In the genomic region with DNA sequence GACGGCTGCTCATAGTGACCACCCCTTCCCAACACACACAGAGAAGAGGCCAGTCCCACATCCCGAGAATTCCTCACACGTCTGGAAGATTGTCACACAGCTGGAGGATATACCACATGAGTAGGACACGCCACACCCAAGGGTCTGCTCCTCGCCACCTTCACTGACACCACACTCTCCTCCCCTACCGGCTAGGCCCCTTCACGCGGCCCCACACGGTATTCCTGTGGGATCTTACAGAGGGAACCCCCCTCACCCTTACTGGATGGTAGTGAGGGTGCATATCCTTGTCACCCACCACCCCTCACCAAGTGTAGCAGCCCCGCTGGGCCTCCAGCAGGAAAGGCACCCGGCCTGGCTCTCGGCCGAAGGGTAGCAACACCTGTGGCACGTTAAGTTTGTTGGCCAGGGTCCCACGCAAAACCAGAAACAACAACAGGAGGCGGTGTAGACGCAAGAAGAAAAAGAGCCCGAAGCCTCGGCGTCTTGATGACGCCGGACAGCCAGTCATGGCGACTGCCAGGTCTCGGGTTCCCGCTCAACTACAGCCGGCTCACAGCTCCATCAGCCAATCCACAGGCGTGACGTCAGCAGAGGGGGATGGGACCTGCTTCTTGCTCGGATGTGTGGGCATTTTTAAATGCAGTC, we compare ENCODE assay signal across 9 cellular contexts. TPM values are rescaled to one million over a fixed set of nuclear protein-coding genes. Genes with fewer than 3 reads are reported as not detected.
A peak's percentile ranks its signal among the peaks of the same experiment; 100 is the strongest.
DNase-seq lines count a peak whose midpoint lies in the region; ATAC-seq lines count a peak whose summit lies in the region.
"Had no signal": no experiment of that assay in that cellular context is flagged by ENCODE, and none has a peak within 500 bp of the region (broad histone marks: within the 10 kb centered on the region; RNA-seq: fewer than 3 reads in every experiment).

NUP210L (minus strand) TSS at position 540 of the 648 bp plus-strand sequence.

- no peak for ATAC-seq in HG03175 (IDR thresholded peaks at IDR 0.05; ENCODE audit: unreplicated experiment)

- H3K79me1 ChIP-seq in mesendoderm (ENCODE audit: low read length): peaks cover 6% of the 10 kb centered on the region

- no peak within 1 kb of the TSS for H3K4me3 ChIP-seq in mesendoderm (ENCODE audit: low read length)
- H3K4me3 ChIP-seq in urinary bladder (ENCODE audit: low read depth, low read length): no peak within 1 kb of the TSS

- peaks cover 59% of the 10 kb centered on the region for H3K4me1 Mint-ChIP-seq in activated naive CD4-positive, alpha-beta T cell treated with anti-CD3 and anti-CD28 coated beads, Interleukin-2, amount 10 ng/mL, durations not matched to agents 7 days and 5 days

- no peak within 1 kb of the TSS for H4K8ac ChIP-seq in mesendoderm (ENCODE audit: low read depth, low read length)

- H3K27me3 ChIP-seq in mesendoderm (ENCODE audit: insufficient read depth, low read length, poor library complexity): no peaks in the 10 kb centered on the region

- H3K27ac ChIP-seq in mesendoderm (ENCODE audit: low read depth, low read length): no peak within 1 kb of the TSS
- H3K27ac ChIP-seq in urinary bladder (ENCODE audit: low read depth): peak within 1 kb of the TSS; percentile 43
- H3K27ac ChIP-seq: KMS-11 had no signal

- no peak within 1 kb of the TSS for H3K56ac ChIP-seq in mesendoderm (ENCODE audit: low read length)

- H3K9ac ChIP-seq in mesendoderm (ENCODE audit: low read length): no peak within 1 kb of the TSS
- H3K9ac ChIP-seq: KMS-11 had no signal

- no peak within 1 kb of the TSS for H2BK5ac ChIP-seq in mesendoderm (ENCODE audit: low read length)

- no peak within 1 kb of the TSS for H3K4me2 ChIP-seq in mesendoderm (ENCODE audit: low read length)
- H3K4me2 ChIP-seq: KMS-11 had no signal

- H3K23ac ChIP-seq in mesendoderm (ENCODE audit: low read length): no peak within 1 kb of the TSS

- no peaks in the 10 kb centered on the region for H3K79me2 ChIP-seq in mesendoderm (ENCODE audit: control insufficient read depth, insufficient read depth, low read length)

- CTCF ChIA-PET in activated naive CD4-positive, alpha-beta T cell treated with anti-CD3 and anti-CD28 coated beads, Interleukin-2, amount 10 ng/mL, durations not matched to agents 7 days and 5 days (lab: Charles Lee): no interaction called here

- H3K4me1 ChIP-seq in mesendoderm (ENCODE audit: control insufficient read depth, low read depth, low read length): peaks cover 2% of the 10 kb centered on the region
- H3K4me1 ChIP-seq in urinary bladder (ENCODE audit: insufficient read depth): no peaks in the 10 kb centered on the region

- no peak within 1 kb of the TSS for H3K18ac ChIP-seq in mesendoderm (ENCODE audit: low read length)

- peaks cover 63% of the 10 kb centered on the region for H3K36me3 Mint-ChIP-seq in activated naive CD4-positive, alpha-beta T cell treated with anti-CD3 and anti-CD28 coated beads, Interleukin-2, amount 10 ng/mL, durations not matched to agents 7 days and 5 days

- no peak within 1 kb of the TSS for H3K4ac ChIP-seq in mesendoderm (ENCODE audit: low read depth, low read length)

- H2BK15ac ChIP-seq in mesendoderm (replicated peaks; ENCODE audit: low read depth): no peak within 1 kb of the TSS

- DNase-seq in activated naive CD4-positive, alpha-beta T cell treated with anti-CD3 and anti-CD28 coated beads, Interleukin-2, amount 10 ng/mL, durations not matched to agents 7 days and 5 days: no peak
- no peak for DNase-seq in activated naive CD4-positive, alpha-beta T cell treated with anti-CD3 and anti-CD28 coated beads, Interleukin-2, amount 50 U/mL, for 16 hours
- DNase-seq in dermis microvascular lymphatic vessel endothelial cell (ENCODE audit: low read depth in 2 of 2) (peak; percentile 41 to 89), mesendoderm (peak; percentile 83), OCI-M2 (lab: John Stamatoyannopoulos, UW; ENCODE audit: unreplicated experiment) (no peak)
- no peak for DNase-seq in stimulated activated CD4-positive, alpha-beta T cell treated with anti-CD3 and anti-CD28 coated beads, Interleukin-1b, Interleukin-23, amount 100 ng/mL, for 48 hours

- no peak within 1 kb of the TSS for H3K4me3 Mint-ChIP-seq in activated naive CD4-positive, alpha-beta T cell treated with anti-CD3 and anti-CD28 coated beads, Interleukin-2, amount 10 ng/mL, durations not matched to agents 7 days and 5 days

- peaks cover 1% of the 10 kb centered on the region for H3K36me3 ChIP-seq in mesendoderm (ENCODE audit: control insufficient read depth, insufficient read depth, low read length)
- no peaks in the 10 kb centered on the region for H3K36me3 ChIP-seq in urinary bladder (ENCODE audit: insufficient read depth)

- H3K27ac Mint-ChIP-seq in activated naive CD4-positive, alpha-beta T cell treated with anti-CD3 and anti-CD28 coated beads, Interleukin-2, amount 10 ng/mL, durations not matched to agents 7 days and 5 days: peak within 1 kb of the TSS; percentile 84

- no CpG with 5 or more reads among the region's 29 CpGs for WGBS in mesendoderm (ENCODE audit: extremely low coverage, insufficient coverage, low lambda C conversion rate)
- 50% methylated on average over 29 of the region's 29 CpGs for WGBS in urinary bladder

- H4K5ac ChIP-seq in mesendoderm (ENCODE audit: low read length): no peak within 1 kb of the TSS

- H2BK120ac ChIP-seq in mesendoderm (ENCODE audit: low read depth, low read length): no peak within 1 kb of the TSS

- no peak within 1 kb of the TSS for H2AK5ac ChIP-seq in mesendoderm (ENCODE audit: low read length)

- H3K9me3 Mint-ChIP-seq in activated naive CD4-positive, alpha-beta T cell treated with anti-CD3 and anti-CD28 coated beads, Interleukin-2, amount 10 ng/mL, durations not matched to agents 7 days and 5 days: peaks cover 3% of the 10 kb centered on the region

- no peaks in the 10 kb centered on the region for H3K27me3 Mint-ChIP-seq in activated naive CD4-positive, alpha-beta T cell treated with anti-CD3 and anti-CD28 coated beads, Interleukin-2, amount 10 ng/mL, durations not matched to agents 7 days and 5 days

RNA-seq across cellular contexts. Expression of gene NUP210L, which starts in this region (rescaled TPM):
- total RNA-seq in dermis microvascular lymphatic vessel endothelial cell: under 0.01 TPM in 2 replicates
- polyA plus RNA-seq in mesendoderm (2013, experiment 1 of 2): not detected
- polyA plus RNA-seq in mesendoderm (2013, experiment 2 of 2): not detected
- total RNA-seq in urinary bladder: 0.21 TPM
- polyA plus RNA-seq in urinary bladder: 0.04 TPM

Comparison
In these comparisons a context has a peak if more than half of its experiments do, and no peak if none do; other contexts are left out.
1. Peak in DNase-seq in dermis microvascular lymphatic vessel endothelial cell; RNA of the gene not detected or under 1 TPM.